Comparison of ENCODE assay signal across 11 cellular contexts in the genomic region with DNA sequence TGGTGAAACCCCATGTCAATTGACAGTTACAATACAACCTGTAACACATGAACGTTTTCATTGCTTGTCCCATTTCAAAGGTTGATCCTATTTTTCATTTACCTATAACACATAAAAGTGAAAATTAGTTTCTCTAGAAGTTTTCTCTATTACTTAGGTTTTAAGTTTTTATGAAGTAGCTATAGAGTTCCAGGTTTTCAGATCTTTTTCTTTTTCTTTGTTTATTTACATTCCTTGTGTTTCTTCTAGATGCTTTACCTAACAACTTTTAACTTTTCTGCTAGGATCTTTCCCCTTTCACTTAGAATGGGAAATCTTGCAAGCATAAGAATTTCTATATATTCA.
"Had no signal": no experiment of that assay in that cellular context is flagged by ENCODE, and none has a peak within 500 bp of the region (broad histone marks: within the 10 kb centered on the region; RNA-seq: fewer than 3 reads in every experiment).

No MANE protein-coding gene starts in this region.

- DNase-seq: GM23248, GOT3, H7, H9, HCEC 1CT, HFFc6 had no signal

- H3K9me3 ChIP-seq: HAP-1 had no signal

- H3K27ac ChIP-seq: GM23248 had no signal

- H3K4me3 Mint-ChIP-seq: GM23338, H9, HFFc6 had no signal

- H3K4me2 ChIP-seq: GM23338 had no signal

- ATAC-seq: GM23338, HCT116 had no signal

- H3K4me3 ChIP-seq: GM23248, GM23338, HAP-1 had no signal

- FAIRE-seq: H1, H54 had no signal

- H3K9me3 Mint-ChIP-seq: GM23338, H9, HFFc6 had no signal

- H3K4me1 ChIP-seq: HAP-1 had no signal

- H3K27ac Mint-ChIP-seq: GM23338, H9, HFFc6 had no signal

- H3K9ac ChIP-seq: GM23248 had no signal

- H2AFZ ChIP-seq: GM23248, GM23338 had no signal

- H3K36me3 ChIP-seq: HAP-1 had no signal
